1 cellular context compared by ENCODE assay signal in the genomic region with DNA sequence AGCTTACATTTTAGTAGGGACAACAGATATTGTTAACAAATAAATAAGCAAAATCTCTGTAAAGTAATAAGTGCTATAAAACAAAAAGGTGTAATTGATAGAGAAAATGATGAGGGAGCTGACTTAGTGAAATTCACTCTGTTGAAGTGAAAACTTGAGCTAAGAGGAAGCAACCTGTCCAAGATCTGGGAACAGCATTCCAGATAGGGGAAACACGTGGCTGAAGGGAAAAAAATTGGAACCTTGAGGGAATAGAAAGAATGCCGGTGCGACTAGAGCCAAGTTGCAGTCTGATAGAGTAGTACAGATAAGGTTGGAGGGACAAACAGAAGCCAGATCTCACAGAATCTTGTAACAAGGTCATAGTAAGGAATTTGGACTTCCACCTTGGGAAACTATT.
TF ChIP-seq lines count a peak whose summit lies in the region.

No MANE protein-coding gene starts in this region.

TF ChIP-seq in IMR-90, 13 proteins besides CTCF, POLR2A, EP300 and RAD21 (continued from another document):
- TF ChIP-seq NFE2L2 (IDR thresholded peaks at IDR 0.05; ENCODE audit: low read depth, low read length): no peak
